1 cellular context compared by ENCODE assay signal in genomic region chr7:23471090-23471859, GRCh38.
TF ChIP-seq lines count a peak whose summit lies in the region.

No MANE protein-coding gene starts in this region.

TF ChIP-seq in HepG2, 621 proteins besides CTCF, POLR2A, EP300 and RAD21 (continued from another document and continues in another):
- TF ChIP-seq ZNF687 (CRISPR knock-in tag; IDR thresholded peaks at IDR 0.05) (peak; percentile 66), PRPF4 (IDR thresholded peaks at IDR 0.05; ENCODE audit: low read depth, low read length, poor library complexity, severe bottlenecking) (peak; percentile 86), TOE1 (CRISPR knock-in tag; IDR thresholded peaks at IDR 0.05) (no peak), HNF4G (IDR thresholded peaks at IDR 0.05; ENCODE audit: borderline replicate concordance, low read depth, low read length) (peak; percentile 13; the same call in 1 of the 2 replicates), HNF4G (CRISPR knock-in tag; IDR thresholded peaks at IDR 0.05; ENCODE audit: borderline replicate concordance, low read depth) (no peak), ZNF225 (CRISPR knock-in tag; IDR thresholded peaks at IDR 0.05) (no peak), NAIF1 (CRISPR knock-in tag; IDR thresholded peaks at IDR 0.05; ENCODE audit: borderline replicate concordance) (no peak), BHLHE40 (IDR thresholded peaks at IDR 0.05; ENCODE audit: low read length) (0 out of 2 replicates have a peak, but pooled peaks have one; percentile 11), TBX3 (IDR thresholded peaks at IDR 0.05; ENCODE audit: borderline replicate concordance) (no peak), RBM39 (IDR thresholded peaks at IDR 0.05; ENCODE audit: low read depth, low read length, poor library complexity, severe bottlenecking) (peak; percentile 12), HINFP (CRISPR knock-in tag; IDR thresholded peaks at IDR 0.05; ENCODE audit: low read depth) (no peak), SAP130 (CRISPR knock-in tag; IDR thresholded peaks at IDR 0.05; ENCODE audit: low read depth) (peak; percentile 16; the same call in 1 of the 2 replicates), ZNF142 (CRISPR knock-in tag; IDR thresholded peaks at IDR 0.05) (no peak), ZNF276 (CRISPR knock-in tag; IDR thresholded peaks at IDR 0.05; ENCODE audit: low read depth) (no peak), RFX3 (CRISPR knock-in tag; IDR thresholded peaks at IDR 0.05) (0 out of 2 replicates have a peak, but pooled peaks have one; percentile 6), CENPBD1 (CRISPR knock-in tag; IDR thresholded peaks at IDR 0.05; ENCODE audit: borderline replicate concordance, low read depth) (no peak), CEBPG (CRISPR knock-in tag; IDR thresholded peaks at IDR 0.05) (peak; percentile 19; the same call in 1 of the 2 replicates), TEAD3 (CRISPR knock-in tag; optimal IDR thresholded peaks at IDR 0.05; ENCODE audit: borderline replicate concordance) (peak; percentile 23), TERF1 (CRISPR knock-in tag; IDR thresholded peaks at IDR 0.05) (no peak), ZNF782 (CRISPR knock-in tag; IDR thresholded peaks at IDR 0.05; ENCODE audit: borderline replicate concordance) (no peak), ZC3H4 (CRISPR knock-in tag; IDR thresholded peaks at IDR 0.05; ENCODE audit: borderline replicate concordance) (no peak), SALL1 (CRISPR knock-in tag; IDR thresholded peaks at IDR 0.05) (peak; percentile 75), HDAC2 (CRISPR knock-in tag; IDR thresholded peaks at IDR 0.05) (peak; percentile 18; the same call in 1 of the 2 replicates), BRCA1 (CRISPR knock-in tag; IDR thresholded peaks at IDR 0.05) (no peak), PHF8 (CRISPR knock-in tag; IDR thresholded peaks at IDR 0.05) (peak; percentile 49), GZF1 (CRISPR knock-in tag; IDR thresholded peaks at IDR 0.05) (no peak), CSRNP1 (CRISPR knock-in tag; IDR thresholded peaks at IDR 0.05) (0 out of 2 replicates have a peak, but pooled peaks have one; percentile 24), ISX (CRISPR knock-in tag; conservative IDR thresholded peaks at IDR 0.05) (no peak), EEA1 (CRISPR knock-in tag; IDR thresholded peaks at IDR 0.05; ENCODE audit: borderline replicate concordance) (no peak), YY1 (IDR thresholded peaks at IDR 0.05; ENCODE audit: insufficient read depth, insufficient replicate concordance, low read depth, low read length) (peak; percentile 50), ZFX (CRISPR knock-in tag; IDR thresholded peaks at IDR 0.05; ENCODE audit: low read depth) (peak; percentile 53), DDIT3 (CRISPR knock-in tag; IDR thresholded peaks at IDR 0.05) (no peak), ERF (CRISPR knock-in tag; IDR thresholded peaks at IDR 0.05) (0 out of 2 replicates have a peak, but pooled peaks have one; percentile 24), JUN (CRISPR knock-in tag; IDR thresholded peaks at IDR 0.05) (no peak), ZNF275 (CRISPR knock-in tag; IDR thresholded peaks at IDR 0.05; ENCODE audit: borderline replicate concordance) (0 out of 2 replicates have a peak, but pooled peaks have one; percentile 10), ZNF335 (CRISPR knock-in tag; IDR thresholded peaks at IDR 0.05) (no peak), ASH2L (IDR thresholded peaks at IDR 0.05; ENCODE audit: insufficient read length, low read depth, low read length) (no peak), SNAPC5 (CRISPR knock-in tag; IDR thresholded peaks at IDR 0.05; ENCODE audit: borderline replicate concordance) (no peak), FOXA3 (CRISPR knock-in tag; IDR thresholded peaks at IDR 0.05) (0 out of 2 replicates have a peak, but pooled peaks have one; percentile 11), SIN3B (IDR thresholded peaks at IDR 0.05; ENCODE audit: low read length) (no peak), SP1 (IDR thresholded peaks at IDR 0.05) (no peak), SP1 (CRISPR knock-in tag; IDR thresholded peaks at IDR 0.05) (peak; percentile 55; the same call in 1 of the 2 replicates), TEAD2 (CRISPR knock-in tag; IDR thresholded peaks at IDR 0.05) (no peak), SCMH1 (CRISPR knock-in tag; IDR thresholded peaks at IDR 0.05; ENCODE audit: borderline replicate concordance) (no peak), HNRNPLL (IDR thresholded peaks at IDR 0.05; ENCODE audit: low read depth, low read length, poor library complexity, severe bottlenecking) (peak; percentile 72), STAT5B (CRISPR knock-in tag; IDR thresholded peaks at IDR 0.05) (no peak), ZFP82 (CRISPR knock-in tag; IDR thresholded peaks at IDR 0.05; ENCODE audit: borderline replicate concordance) (no peak), HCFC1 (IDR thresholded peaks at IDR 0.05; ENCODE audit: low read depth, low read length) (no peak), ZFYVE20 (CRISPR knock-in tag; IDR thresholded peaks at IDR 0.05; ENCODE audit: borderline replicate concordance, low read depth) (no peak)
